19 cellular contexts compared by ENCODE assay signal in genomic region chr11:17428261-17428660, GRCh38. TPM values are rescaled to one million over a fixed set of nuclear protein-coding genes. Genes with fewer than 3 reads are reported as not detected.
A peak's percentile ranks its signal among the peaks of the same experiment; 100 is the strongest.
DNase-seq lines count a peak whose midpoint lies in the region; ATAC-seq and TF ChIP-seq lines count a peak whose summit lies in the region.
"Had no signal": no experiment of that assay in that cellular context is flagged by ENCODE, and none has a peak within 500 bp of the region (broad histone marks: within the 10 kb centered on the region; RNA-seq: fewer than 3 reads in every experiment).

No MANE protein-coding gene starts in this region.

- CTCF ChIA-PET in CD8-positive, alpha-beta memory T cell (lab: Charles Lee), result interaction anchor here (0.8 kb wide), 1 partner anchor 28 kb away, joined by 3 read pairs; no protein-coding TSS in a partner anchor
- CTCF ChIA-PET in activated CD8-positive, alpha-beta memory T cell treated with anti-CD3 and anti-CD28 coated beads, Interleukin-2, amount 10 ng/mL, durations not matched to agents 7 days and 5 days (lab: Charles Lee), result no interaction called here

- H3K27ac ChIP-seq in DND-41 (ENCODE audit: low read length) (peak overlapping the region; percentile 96), angular gyrus (ENCODE audit: low read depth, low read length) (peak overlapping the region; percentile 37), spleen (no peak overlapping the region)
- H3K27ac ChIP-seq in CD8-positive, alpha-beta memory T cell (ENCODE audit: low read depth, low read length), result no peak overlapping the region

- peaks cover 82% of the 10 kb centered on the region for H3K4me1 ChIP-seq in DND-41 (ENCODE audit: insufficient read depth, low read length)
- H3K4me1 ChIP-seq in spleen, result no peaks in the 10 kb centered on the region
- H3K4me1 ChIP-seq in CD8-positive, alpha-beta memory T cell (ENCODE audit: insufficient read depth, low read length), result no peaks in the 10 kb centered on the region
- H3K4me1 ChIP-seq: HAP-1 had no signal

- H3K36me3 ChIP-seq in DND-41 (ENCODE audit: insufficient read depth, low read length) (no peaks in the 10 kb centered on the region), spleen (no peaks in the 10 kb centered on the region)
- H3K36me3 ChIP-seq in CD8-positive, alpha-beta memory T cell (ENCODE audit: insufficient read depth, low read length), result no peaks in the 10 kb centered on the region
- H3K36me3 ChIP-seq: HAP-1 had no signal

- H3K9ac ChIP-seq in DND-41 (ENCODE audit: low read depth, low read length), result peak overlapping the region; percentile 45; the same call in 1 of the 2 replicates

- TF ChIP-seq POLR2A in spleen (IDR thresholded peaks at IDR 0.05), result no peak

- H3K27me3 Mint-ChIP-seq in CD8-positive, alpha-beta memory T cell, result peaks cover 10 to 34% of the 10 kb centered on the region in 2 donors
- peaks cover 12% of the 10 kb centered on the region for H3K27me3 Mint-ChIP-seq in activated CD8-positive, alpha-beta memory T cell treated with anti-CD3 and anti-CD28 coated beads, Interleukin-2, amount 10 ng/mL, durations not matched to agents 7 days and 5 days

- intact Hi-C loops in spleen (cut with DNase I; ENCODE audit: low total_unique reads), result no loop called here

- H3K27me3 ChIP-seq in DND-41 (ENCODE audit: insufficient read depth, low read length, poor library complexity) (no peaks in the 10 kb centered on the region), spleen (replicated peaks in 1 of 7) (peaks cover 0 to 3% (median 0%) of the 10 kb centered on the region in 7 donors)
- H3K27me3 ChIP-seq in CD8-positive, alpha-beta memory T cell (ENCODE audit: insufficient read depth, low read length, poor library complexity, severe bottlenecking), result no peaks in the 10 kb centered on the region

- H3K4me2 ChIP-seq in DND-41 (ENCODE audit: insufficient read depth, low read length), result no peak overlapping the region

- H3K4me3 ChIP-seq in DND-41 (ENCODE audit: low read depth in 1 of 2, low read length in 2 of 2), result no peak overlapping the region
- no peak overlapping the region for H3K4me3 ChIP-seq in spleen
- no peak overlapping the region for H3K4me3 ChIP-seq in CD8-positive, alpha-beta memory T cell (ENCODE audit: low read length)
- H3K4me3 ChIP-seq: GM12878, HAP-1 had no signal

- TF ChIP-seq CTCF in DND-41 (IDR thresholded peaks at IDR 0.05; ENCODE audit: borderline replicate concordance, extremely low read depth, low read length, poor library complexity, severe bottlenecking) (no peak), spleen (IDR thresholded peaks at IDR 0.05 in 8 of 11, conservative IDR thresholded peaks at IDR 0.05 in 3 of 11) (no peak)

- H3K36me3 Mint-ChIP-seq in CD8-positive, alpha-beta memory T cell, result no peaks in the 10 kb centered on the region
- no peaks in the 10 kb centered on the region for H3K36me3 Mint-ChIP-seq in activated CD8-positive, alpha-beta memory T cell treated with anti-CD3 and anti-CD28 coated beads, Interleukin-2, amount 10 ng/mL, durations not matched to agents 7 days and 5 days
- H3K36me3 Mint-ChIP-seq: CD4-positive, alpha-beta memory T cell had no signal

- H2AFZ ChIP-seq in DND-41 (ENCODE audit: low read depth, low read length), result no peak overlapping the region

- WGBS in spleen, 5 donors, result 89 to 93% (median 90%) methylated on average over 4 to 11 of the region's 11 CpGs

- ATAC-seq in DND-41 (ENCODE audit: insufficient read depth, low read depth) (no peak), GM19324 (IDR thresholded peaks at IDR 0.05; ENCODE audit: low FRiP score, unreplicated experiment) (no peak)
- ATAC-seq in activated CD8-positive, alpha-beta memory T cell treated with anti-CD3 and anti-CD28 coated beads, Interleukin-2, amount 10 ng/mL, durations not matched to agents 7 days and 5 days, result no peak
- ATAC-seq: GM12878 had no signal

- H3K4me3 Mint-ChIP-seq in CD8-positive, alpha-beta memory T cell, result no peak overlapping the region
- H3K4me3 Mint-ChIP-seq in activated CD8-positive, alpha-beta memory T cell treated with anti-CD3 and anti-CD28 coated beads, Interleukin-2, amount 10 ng/mL, durations not matched to agents 7 days and 5 days, result no peak overlapping the region
- H3K4me3 Mint-ChIP-seq: B cell; CD4-positive, alpha-beta memory T cell; HFFc6 had no signal

- no peaks in the 10 kb centered on the region for H4K20me1 ChIP-seq in DND-41 (ENCODE audit: insufficient read depth, low read length)

- no peak overlapping the region for H3K27ac Mint-ChIP-seq in CD8-positive, alpha-beta memory T cell
- no peak overlapping the region for H3K27ac Mint-ChIP-seq in activated CD8-positive, alpha-beta memory T cell treated with anti-CD3 and anti-CD28 coated beads, Interleukin-2, amount 10 ng/mL, durations not matched to agents 7 days and 5 days
- H3K27ac Mint-ChIP-seq: B cell; CD4-positive, alpha-beta memory T cell; HFFc6 had no signal

- H3K9me3 Mint-ChIP-seq in CD8-positive, alpha-beta memory T cell, result peaks cover 0 to 1% (median 0%) of the 10 kb centered on the region in 5 donors
- no peaks in the 10 kb centered on the region for H3K9me3 Mint-ChIP-seq in activated CD8-positive, alpha-beta memory T cell treated with anti-CD3 and anti-CD28 coated beads, Interleukin-2, amount 10 ng/mL, durations not matched to agents 7 days and 5 days (ENCODE audit: low read depth)
- H3K9me3 Mint-ChIP-seq: HFFc6 had no signal

- H3K9me3 ChIP-seq in DND-41 (ENCODE audit: insufficient read depth, low read length, severe bottlenecking) (no peaks in the 10 kb centered on the region), spleen (no peaks in the 10 kb centered on the region)
- no peaks in the 10 kb centered on the region for H3K9me3 ChIP-seq in CD8-positive, alpha-beta memory T cell (ENCODE audit: low read length)
- H3K9me3 ChIP-seq: Caco-2, HAP-1 had no signal

- no peak for DNase-seq in DND-41
- DNase-seq in spleen, result peak; percentile 62
- DNase-seq in CD8-positive, alpha-beta memory T cell, result no peak
- no peak for DNase-seq in activated CD8-positive, alpha-beta memory T cell treated with anti-CD3 and anti-CD28 coated beads, Interleukin-2, amount 10 ng/mL, durations not matched to agents 7 days and 5 days
- DNase-seq: C1 segment of cervical spinal cord; Caco-2; CD4-positive, alpha-beta memory T cell; DMS153; EL; GDM1; GOT3; HFFc6 had no signal

- POLR2A ChIA-PET in CD8-positive, alpha-beta memory T cell (lab: Charles Lee), result no interaction called here

- no peaks in the 10 kb centered on the region for H3K79me2 ChIP-seq in DND-41 (ENCODE audit: insufficient read depth, low read length)

- H3K4me1 Mint-ChIP-seq in CD8-positive, alpha-beta memory T cell, result no peaks in the 10 kb centered on the region
- H3K4me1 Mint-ChIP-seq in activated CD8-positive, alpha-beta memory T cell treated with anti-CD3 and anti-CD28 coated beads, Interleukin-2, amount 10 ng/mL, durations not matched to agents 7 days and 5 days, result peaks cover 6% of the 10 kb centered on the region
- H3K4me1 Mint-ChIP-seq: B cell; CD4-positive, alpha-beta memory T cell had no signal

RNA-seq across cellular contexts. Expression of gene KCNJ11, which starts 39.8 kb away (rescaled TPM):
- total RNA-seq in spleen, result 1 to 10 TPM in 6 of 7 donors, not detected in 1; 1.2 to 3.8 (median 1.9) TPM
- under 1 TPM; 0.13 to 0.79 (median 0.51) TPM for polyA plus RNA-seq in spleen
- total RNA-seq in CD8-positive, alpha-beta memory T cell, result under 1 TPM; 0.53 to 0.95 TPM
- 0.09 TPM for polyA plus RNA-seq in CD8-positive, alpha-beta memory T cell
- under 1 TPM; 0.66 to 0.99 TPM for total RNA-seq in activated CD8-positive, alpha-beta memory T cell treated with anti-CD3 and anti-CD28 coated beads, Interleukin-2, amount 10 ng/mL, durations not matched to agents 7 days and 5 days
- total RNA-seq: CD4-positive, alpha-beta memory T cell; HFFc6 had no signal

RNA-seq across cellular contexts. Expression of gene ABCC8, which starts 48.4 kb away (rescaled TPM):
- total RNA-seq in spleen, result 1 to 10 TPM in 1 of 7 donors, under 1 TPM in 4, not detected in 2; 0.26 to 1.3 (median 0.52) TPM
- polyA plus RNA-seq in spleen, result under 1 TPM; 0.42 to 0.61 (median 0.44) TPM
- not detected for total RNA-seq in CD8-positive, alpha-beta memory T cell
- not detected for polyA plus RNA-seq in CD8-positive, alpha-beta memory T cell
- total RNA-seq in activated CD8-positive, alpha-beta memory T cell treated with anti-CD3 and anti-CD28 coated beads, Interleukin-2, amount 10 ng/mL, durations not matched to agents 7 days and 5 days, result under 1 TPM in 1 of 2 experiments, not detected in 1; 0.54 TPM
- total RNA-seq: A172; A673; Caco-2; CD4-positive, alpha-beta memory T cell; GM12878; HFFc6 had no signal
- polyA plus RNA-seq: CD4-positive, alpha-beta memory T cell; GM12878 had no signal

Comparison
In these comparisons a context has a peak if more than half of its experiments do, and no peak if none do; other contexts are left out.
1. H3K27ac ChIP-seq: peak in DND-41 (single experiment) and angular gyrus (single experiment); none in spleen (0 of 8) and CD8-positive, alpha-beta memory T cell (single experiment).